In genomic region chr4:140710784-140711622, GRCh38 we compare ENCODE assay signal across 1 cellular context.
A peak's percentile ranks its signal among the peaks of the same experiment; 100 is the strongest.
TF ChIP-seq lines count a peak whose summit lies in the region.

No MANE protein-coding gene starts in this region.

TF ChIP-seq in HepG2, 621 proteins besides CTCF, POLR2A, EP300 and RAD21 (continued from another document and continues in another):
- TF ChIP-seq HIC2 (CRISPR knock-in tag; IDR thresholded peaks at IDR 0.05; ENCODE audit: low read depth) (no peak), ZBTB25 (CRISPR knock-in tag; IDR thresholded peaks at IDR 0.05) (no peak), TEF (CRISPR knock-in tag; IDR thresholded peaks at IDR 0.05) (no peak), ZNF256 (CRISPR knock-in tag; conservative IDR thresholded peaks at IDR 0.05) (0 out of 2 replicates have a peak, but pooled peaks have one; percentile 45), SPEN (CRISPR knock-in tag; IDR thresholded peaks at IDR 0.05; ENCODE audit: low read depth) (no peak), LRRFIP1 (CRISPR knock-in tag; conservative IDR thresholded peaks at IDR 0.05) (no peak), ZKSCAN1 (IDR thresholded peaks at IDR 0.05; ENCODE audit: low read length) (no peak), SALL2 (CRISPR knock-in tag; IDR thresholded peaks at IDR 0.05) (no peak), ZNF558 (CRISPR knock-in tag; IDR thresholded peaks at IDR 0.05; ENCODE audit: borderline replicate concordance) (no peak), KLF16 (CRISPR knock-in tag; IDR thresholded peaks at IDR 0.05) (0 out of 4 replicates have a peak, but pooled peaks of 1 of the 2 experiments have one; percentile 27), MXD3 (CRISPR knock-in tag; IDR thresholded peaks at IDR 0.05) (no peak), CEBPG (CRISPR knock-in tag; IDR thresholded peaks at IDR 0.05) (peak; percentile 54), MED8 (CRISPR knock-in tag; IDR thresholded peaks at IDR 0.05; ENCODE audit: insufficient replicate concordance) (no peak), JUNB (CRISPR knock-in tag; IDR thresholded peaks at IDR 0.05; ENCODE audit: borderline replicate concordance) (no peak), ZIK1 (CRISPR knock-in tag; IDR thresholded peaks at IDR 0.05; ENCODE audit: borderline replicate concordance, low read depth) (no peak), LCORL (IDR thresholded peaks at IDR 0.05) (no peak), LCORL (CRISPR knock-in tag; IDR thresholded peaks at IDR 0.05) (peak; percentile 49; the same call in 1 of the 2 replicates), PRMT3 (CRISPR knock-in tag; IDR thresholded peaks at IDR 0.05; ENCODE audit: borderline replicate concordance, low read depth) (no peak), TOE1 (CRISPR knock-in tag; IDR thresholded peaks at IDR 0.05) (no peak), CREB3 (CRISPR knock-in tag; IDR thresholded peaks at IDR 0.05) (no peak), FOXC1 (CRISPR knock-in tag; IDR thresholded peaks at IDR 0.05; ENCODE audit: borderline replicate concordance) (no peak), HOXD1 (CRISPR knock-in tag; IDR thresholded peaks at IDR 0.05) (no peak), ZNF7 (CRISPR knock-in tag; IDR thresholded peaks at IDR 0.05) (peak; percentile 80), HHEX (CRISPR knock-in tag; IDR thresholded peaks at IDR 0.05) (no peak), ZNF383 (CRISPR knock-in tag; IDR thresholded peaks at IDR 0.05; ENCODE audit: borderline replicate concordance) (no peak), SAP130 (CRISPR knock-in tag; IDR thresholded peaks at IDR 0.05; ENCODE audit: low read depth) (peak; percentile 51), AKNA (CRISPR knock-in tag; IDR thresholded peaks at IDR 0.05; ENCODE audit: borderline replicate concordance) (no peak), ZSCAN29 (CRISPR knock-in tag; conservative IDR thresholded peaks at IDR 0.05) (no peak), CSRNP2 (CRISPR knock-in tag; conservative IDR thresholded peaks at IDR 0.05; ENCODE audit: low read depth) (no peak), MAFF (IDR thresholded peaks at IDR 0.05; ENCODE audit: low read depth, low read length) (no peak), CENPX (CRISPR knock-in tag; IDR thresholded peaks at IDR 0.05) (no peak), IRF2 (CRISPR knock-in tag; IDR thresholded peaks at IDR 0.05) (0 out of 2 replicates have a peak, but pooled peaks have one; percentile 40), PHF21A (CRISPR knock-in tag; IDR thresholded peaks at IDR 0.05) (0 out of 2 replicates have a peak, but pooled peaks have one; percentile 23), ZBTB46 (CRISPR knock-in tag; IDR thresholded peaks at IDR 0.05; ENCODE audit: borderline replicate concordance) (no peak), SMARCE1 (IDR thresholded peaks at IDR 0.05; ENCODE audit: borderline replicate concordance) (no peak), SNAPC2 (CRISPR knock-in tag; IDR thresholded peaks at IDR 0.05) (peak; percentile 34; the same call in 1 of the 2 replicates), ZNF720 (CRISPR knock-in tag; IDR thresholded peaks at IDR 0.05) (no peak), NR2C2 (CRISPR knock-in tag; IDR thresholded peaks at IDR 0.05; ENCODE audit: borderline replicate concordance) (peak; percentile 52; the same call in 1 of the 2 replicates), ZGPAT (CRISPR knock-in tag; IDR thresholded peaks at IDR 0.05) (peak; percentile 44; the same call in 1 of the 2 replicates), HOXA9 (CRISPR knock-in tag; IDR thresholded peaks at IDR 0.05; ENCODE audit: borderline replicate concordance) (no peak), ISX (CRISPR knock-in tag; conservative IDR thresholded peaks at IDR 0.05) (no peak), STAT6 (CRISPR knock-in tag; IDR thresholded peaks at IDR 0.05; ENCODE audit: borderline replicate concordance) (0 out of 2 replicates have a peak, but pooled peaks have one; percentile 47)
